In the genomic region with DNA sequence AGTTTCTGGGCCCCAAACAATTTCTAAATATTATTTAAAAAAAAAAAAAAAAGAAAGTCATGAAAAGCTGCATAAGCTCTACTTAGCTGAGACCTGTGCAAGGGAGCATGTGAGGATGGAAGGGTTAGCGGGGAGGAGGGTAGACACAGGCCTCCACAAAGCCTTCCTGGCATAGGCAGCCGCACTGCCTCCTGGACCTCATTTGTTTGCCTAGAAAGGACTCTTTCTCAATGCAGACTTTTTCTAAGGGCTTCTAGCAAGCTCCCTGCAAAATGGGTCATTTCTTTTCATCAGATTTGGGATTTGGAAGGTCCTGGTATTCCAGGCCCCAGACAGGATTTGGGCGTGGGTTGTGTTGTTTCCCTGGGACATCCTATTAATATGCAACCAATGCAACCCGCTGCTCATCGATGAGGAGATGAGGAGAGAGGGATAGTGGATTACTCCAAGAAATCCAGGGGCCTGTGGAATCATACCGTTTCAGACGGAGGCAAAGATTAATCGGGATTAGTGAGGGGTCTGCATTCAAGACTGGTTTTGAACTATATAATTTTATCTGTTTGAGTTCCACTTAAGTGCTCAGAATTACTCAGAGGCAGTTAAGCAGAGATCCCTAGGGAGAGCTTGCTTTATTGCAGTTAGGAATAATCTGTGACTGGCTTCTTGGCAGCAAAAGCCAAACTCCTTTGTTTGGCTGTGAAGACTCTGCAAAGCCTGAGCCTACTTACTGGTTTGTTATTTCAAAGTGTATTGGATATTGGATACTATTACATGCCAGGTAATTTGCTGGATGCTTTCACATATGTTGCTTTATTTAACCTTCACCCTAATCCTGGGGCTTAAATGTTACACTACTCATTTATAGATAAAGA, we compare ENCODE assay signal across 1 cellular context.
TF ChIP-seq lines count a peak whose summit lies in the region.

No MANE protein-coding gene starts in this region.

TF ChIP-seq in SK-N-SH, 30 proteins besides CTCF, POLR2A, EP300 and RAD21 (continued from another document):
- TF ChIP-seq REST (IDR thresholded peaks at IDR 0.05; ENCODE audit: low read depth, low read length) = no peak
- TF ChIP-seq CHD2 (IDR thresholded peaks at IDR 0.05; ENCODE audit: low read length, partially characterized antibody) = no peak
- TF ChIP-seq, protein P1, sequence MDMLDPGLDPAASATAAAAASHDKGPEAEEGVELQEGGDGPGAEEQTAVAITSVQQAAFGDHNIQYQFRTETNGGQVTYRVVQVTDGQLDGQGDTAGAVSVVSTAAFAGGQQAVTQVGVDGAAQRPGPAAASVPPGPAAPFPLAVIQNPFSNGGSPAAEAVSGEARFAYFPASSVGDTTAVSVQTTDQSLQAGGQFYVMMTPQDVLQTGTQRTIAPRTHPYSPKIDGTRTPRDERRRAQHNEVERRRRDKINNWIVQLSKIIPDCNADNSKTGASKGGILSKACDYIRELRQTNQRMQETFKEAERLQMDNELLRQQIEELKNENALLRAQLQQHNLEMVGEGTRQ (IDR thresholded peaks at IDR 0.05; ENCODE audit: borderline replicate concordance, low read depth, low read length) = no peak
- TF ChIP-seq FOXJ3 (CRISPR knock-in tag; IDR thresholded peaks at IDR 0.05) = no peak
- no peak for TF ChIP-seq FOSL2 (IDR thresholded peaks at IDR 0.05; ENCODE audit: borderline replicate concordance, low read depth)
- TF ChIP-seq TCF12 (IDR thresholded peaks at IDR 0.05) = no peak
- no peak for TF ChIP-seq RXRA (IDR thresholded peaks at IDR 0.05; ENCODE audit: borderline replicate concordance, low read depth)
- TF ChIP-seq YY1 (IDR thresholded peaks at IDR 0.05; ENCODE audit: low read depth) = no peak
